Comparison of ENCODE assay signal across 20 cellular contexts in genomic region chr16:11326084-11326736, GRCh38. TPM values are rescaled to one million over a fixed set of nuclear protein-coding genes. Genes with fewer than 3 reads are reported as not detected.
DNase-seq lines count a peak whose midpoint lies in the region; FAIRE-seq and TF ChIP-seq lines count a peak whose summit lies in the region.
"Had no signal": no experiment of that assay in that cellular context is flagged by ENCODE, and none has a peak within 500 bp of the region (broad histone marks: within the 10 kb centered on the region; RNA-seq: fewer than 3 reads in every experiment).

No MANE protein-coding gene starts in this region.

- H3K9me3 ChIP-seq in thyroid gland: no peaks in the 10 kb centered on the region
- H3K9me3 ChIP-seq: body of pancreas, esophagus muscularis mucosa, heart right ventricle had no signal

- DNase-seq in AG20443 (ENCODE audit: low spot score) (peak; percentile 47), GM18507 (ENCODE audit: extremely low spot score, insufficient read length, low read depth) (no peak), mesothelial cell of epicardium (ENCODE audit: low spot score in 2 of 2, unreplicated experiment in 2 of 2) (no peak), SIG-M5 (lab: John Stamatoyannopoulos, UW) (no peak), thyroid gland (no peak), iPS-NIHi7 (ENCODE audit: extremely low spot score) (no peak)
- no peak for DNase-seq in stimulated activated naive CD4-positive, alpha-beta T cell (lab: John Stamatoyannopoulos, UW)
- DNase-seq: activated effector memory CD4-positive, alpha-beta T cell treated with anti-CD3 and anti-CD28 coated beads, Interleukin-2, amount 50 U/mL, for 16 hours; dermis blood vessel endothelial cell; heart right ventricle; NCI-H1436 treated with DMSO at 0.1 percent for 48 hours; SHP77; T-helper 9 cell had no signal

- no peaks in the 10 kb centered on the region for H3K36me3 Mint-ChIP-seq in activated naive CD8-positive, alpha-beta T cell
- peaks cover 5% of the 10 kb centered on the region for H3K36me3 Mint-ChIP-seq in mesothelial cell of epicardium

- intact Hi-C loops in thyroid gland (cut with DNase I): no loop called here

- H3K27ac ChIP-seq in thyroid gland: peak overlapping the region in 1 of 3 donors; percentile 64
- H3K27ac ChIP-seq: body of pancreas, esophagus muscularis mucosa, HL-60, parathyroid adenoma had no signal

- peak; percentile 67 for FAIRE-seq in GM18507 (lab: Jason Lieb, UNC)
- FAIRE-seq: keratinocyte had no signal

- no peak for TF ChIP-seq CTCF in mesothelial cell of epicardium (IDR thresholded peaks at IDR 0.05; ENCODE audit: unreplicated experiment)
- no peak for TF ChIP-seq CTCF in thyroid gland (IDR thresholded peaks at IDR 0.05)

- H3K4me3 Mint-ChIP-seq in activated naive CD8-positive, alpha-beta T cell: no peak overlapping the region
- no peak overlapping the region for H3K4me3 Mint-ChIP-seq in mesothelial cell of epicardium

- H3K27me3 Mint-ChIP-seq in activated naive CD8-positive, alpha-beta T cell: no peaks in the 10 kb centered on the region
- no peaks in the 10 kb centered on the region for H3K27me3 Mint-ChIP-seq in mesothelial cell of epicardium (ENCODE audit: low read depth)

- WGBS in thyroid gland, 2 donors: 89 to 91% methylated on average over 7 to 9 of the region's 9 CpGs

- H3K4me1 Mint-ChIP-seq in activated naive CD8-positive, alpha-beta T cell (ENCODE audit: low read depth): peaks cover 46% of the 10 kb centered on the region
- peaks cover 16% of the 10 kb centered on the region for H3K4me1 Mint-ChIP-seq in mesothelial cell of epicardium

- TF ChIP-seq POLR2A in thyroid gland (IDR thresholded peaks at IDR 0.05): no peak

- H3K4me3 ChIP-seq in thyroid gland (replicated peaks in 1 of 3): no peak overlapping the region
- H3K4me3 ChIP-seq: body of pancreas, esophagus muscularis mucosa, heart right ventricle, smooth muscle cell had no signal

- H3K9me3 Mint-ChIP-seq in activated naive CD8-positive, alpha-beta T cell (ENCODE audit: low read depth): no peaks in the 10 kb centered on the region
- H3K9me3 Mint-ChIP-seq in mesothelial cell of epicardium: no peaks in the 10 kb centered on the region

- no peaks in the 10 kb centered on the region for H3K27me3 ChIP-seq in thyroid gland
- H3K27me3 ChIP-seq: body of pancreas, esophagus muscularis mucosa, heart right ventricle had no signal

- peaks cover 10 to 27% of the 10 kb centered on the region in 2 donors for H3K4me1 ChIP-seq in thyroid gland
- H3K4me1 ChIP-seq: body of pancreas, parathyroid adenoma had no signal

- H3K36me3 ChIP-seq in thyroid gland: no peaks in the 10 kb centered on the region
- H3K36me3 ChIP-seq: esophagus muscularis mucosa, heart right ventricle had no signal

- peak overlapping the region; percentile 28 for H3K27ac Mint-ChIP-seq in activated naive CD8-positive, alpha-beta T cell
- H3K27ac Mint-ChIP-seq in mesothelial cell of epicardium: peak overlapping the region; percentile 50

RNA-seq across cellular contexts. Expression of gene RMI2, which starts 19.0 kb away (rescaled TPM):
- 18.6 to 22.4 TPM (median 19.1 TPM) in 3 replicates for total RNA-seq in mesothelial cell of epicardium
- 1 to 10 TPM in 3 of 4 donors, not detected in 1; 2.5 to 2.8 (median 2.6) TPM for total RNA-seq in thyroid gland

RNA-seq across cellular contexts. Expression of gene PRM1, which starts 45.1 kb away (rescaled TPM):
- total RNA-seq in mesothelial cell of epicardium (not detected in 3 replicates), thyroid gland (100 to 1,000 TPM in 1 of 4 donors, 10 to 100 TPM in 1, not detected in 2; 13.7 to 335 TPM)
- total RNA-seq: body of pancreas, dermis blood vessel endothelial cell, esophagus muscularis mucosa, heart right ventricle, smooth muscle cell had no signal

RNA-seq across cellular contexts. Expression of gene PRM2, which starts 49.9 kb away (rescaled TPM):
- total RNA-seq in mesothelial cell of epicardium (not detected in 3 replicates), thyroid gland (10 to 100 TPM in 1 of 4 donors, 1 to 10 TPM in 1, not detected in 2; 8.2 to 64.4 TPM)
- total RNA-seq: body of pancreas, dermis blood vessel endothelial cell, esophagus muscularis mucosa, heart right ventricle, smooth muscle cell had no signal

RNA-seq across cellular contexts. Expression of gene PRM3, which starts 52.8 kb away (rescaled TPM):
- not detected in 3 replicates for total RNA-seq in mesothelial cell of epicardium
- total RNA-seq in thyroid gland: not detected
- total RNA-seq: body of pancreas, dermis blood vessel endothelial cell, esophagus muscularis mucosa, heart right ventricle, smooth muscle cell had no signal

RNA-seq across cellular contexts. Expression of gene TNP2, which starts 57.1 kb away (rescaled TPM):
- total RNA-seq in mesothelial cell of epicardium: not detected in 3 replicates
- not detected for total RNA-seq in thyroid gland
- total RNA-seq: body of pancreas, dermis blood vessel endothelial cell, esophagus muscularis mucosa, heart right ventricle, smooth muscle cell had no signal
